1 cellular context compared by ENCODE assay signal in the genomic region with DNA sequence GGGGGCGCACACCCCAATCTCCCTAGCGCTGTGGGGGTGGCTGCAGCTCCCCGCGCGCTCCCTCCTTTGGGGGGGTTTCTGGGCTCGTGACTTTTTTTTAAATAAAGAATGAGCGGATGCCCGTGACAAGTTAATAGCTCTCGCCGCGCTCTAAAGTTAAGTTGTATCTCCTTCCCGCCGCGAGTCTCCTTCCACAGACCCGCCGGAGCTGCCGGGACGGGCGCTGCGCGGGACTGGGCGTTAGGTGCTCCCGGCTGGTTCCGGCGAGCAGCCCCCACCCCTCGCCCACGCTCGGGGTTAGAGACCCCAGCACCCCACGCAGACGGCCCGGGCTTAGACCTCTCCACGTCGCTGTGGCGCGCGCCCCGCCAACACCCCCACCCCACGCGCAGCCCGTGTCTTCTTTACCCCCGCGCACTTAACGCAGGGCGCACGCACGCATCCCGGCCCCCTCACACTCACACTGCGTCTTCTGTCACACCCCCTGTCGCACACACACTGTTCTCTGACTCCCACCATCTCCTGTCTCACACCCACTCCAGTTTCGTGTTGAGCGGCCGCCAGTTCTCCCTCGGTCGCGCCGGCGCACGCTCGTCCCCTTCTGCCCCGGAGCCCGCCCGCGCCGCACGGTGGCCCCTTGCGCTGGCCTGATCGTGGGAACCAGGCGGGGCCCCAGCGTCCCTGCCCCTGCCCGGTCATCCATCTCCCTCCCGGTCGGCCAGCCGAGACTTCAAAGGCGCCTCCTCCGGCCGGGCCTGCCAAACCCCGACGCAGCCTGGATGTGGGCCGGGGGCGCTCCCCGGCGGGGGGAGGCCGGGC.
TF ChIP-seq lines count a peak whose summit lies in the region.

No MANE protein-coding gene starts in this region.

TF ChIP-seq in WTC11, 78 proteins besides CTCF, POLR2A, EP300 and RAD21 (continues in another document):
- TF ChIP-seq, protein P1, sequence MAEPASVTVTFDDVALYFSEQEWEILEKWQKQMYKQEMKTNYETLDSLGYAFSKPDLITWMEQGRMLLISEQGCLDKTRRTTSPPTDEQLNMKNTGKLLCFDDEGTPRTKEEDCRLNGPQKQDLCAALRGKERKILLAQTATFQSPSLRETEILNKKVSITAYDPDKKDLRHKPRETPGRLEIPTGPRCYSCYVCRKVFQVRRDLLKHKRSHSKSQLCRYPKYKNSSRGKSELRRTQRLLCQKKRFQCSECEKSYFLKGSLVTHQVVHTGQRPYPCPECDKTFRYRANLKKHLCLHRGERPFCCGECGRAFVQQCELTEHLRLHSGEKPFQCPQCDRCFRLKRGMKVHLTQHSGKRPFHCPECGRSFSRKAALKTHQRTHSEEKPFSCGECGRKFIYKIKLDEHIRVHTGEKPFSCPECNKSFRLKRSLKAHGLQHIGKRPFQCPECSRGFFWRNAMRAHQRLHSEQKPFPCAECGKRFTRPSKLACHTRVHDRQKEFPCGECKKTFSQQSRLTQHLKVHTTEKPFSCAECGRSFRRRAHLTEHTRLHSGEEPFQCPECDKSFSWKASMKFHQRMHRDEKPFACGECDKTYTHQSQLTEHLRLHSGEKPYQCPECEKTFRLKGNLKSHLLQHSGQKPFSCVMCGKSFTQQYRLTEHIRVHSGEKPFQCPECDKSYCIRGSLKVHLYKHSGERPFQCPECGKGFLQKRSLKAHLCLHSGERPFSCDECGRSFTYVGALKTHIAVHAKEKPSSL (CRISPR knock-in tag; conservative IDR thresholded peaks at IDR 0.05): no peak
- TF ChIP-seq ETV6 (CRISPR knock-in tag; IDR thresholded peaks at IDR 0.05): 0 out of 2 replicates have a peak, but pooled peaks have one; percentile 23
- TF ChIP-seq E2F5 (CRISPR knock-in tag; IDR thresholded peaks at IDR 0.05): no peak
- 0 out of 2 replicates have a peak, but pooled peaks have one; percentile 21 for TF ChIP-seq MYBL2 (CRISPR knock-in tag; IDR thresholded peaks at IDR 0.05)
- TF ChIP-seq USF1 (CRISPR knock-in tag; IDR thresholded peaks at IDR 0.05): no peak
- TF ChIP-seq FOXK1 (CRISPR knock-in tag; IDR thresholded peaks at IDR 0.05): no peak
- TF ChIP-seq STAT6 (CRISPR knock-in tag; conservative IDR thresholded peaks at IDR 0.05; ENCODE audit: low read depth): no peak
- TF ChIP-seq CBFB (CRISPR knock-in tag; IDR thresholded peaks at IDR 0.05; ENCODE audit: low read depth): no peak
- TF ChIP-seq FOXP4 (CRISPR knock-in tag; IDR thresholded peaks at IDR 0.05): peak; percentile 41; the same call in 1 of the 2 replicates
- TF ChIP-seq SP1 (CRISPR knock-in tag; conservative IDR thresholded peaks at IDR 0.05): peak; percentile 37; the same call in 1 of the 2 replicates
- peak; percentile 22; the same call in 1 of the 2 replicates for TF ChIP-seq TCF7 (CRISPR knock-in tag; IDR thresholded peaks at IDR 0.05; ENCODE audit: low read depth)
- TF ChIP-seq, protein P2, sequence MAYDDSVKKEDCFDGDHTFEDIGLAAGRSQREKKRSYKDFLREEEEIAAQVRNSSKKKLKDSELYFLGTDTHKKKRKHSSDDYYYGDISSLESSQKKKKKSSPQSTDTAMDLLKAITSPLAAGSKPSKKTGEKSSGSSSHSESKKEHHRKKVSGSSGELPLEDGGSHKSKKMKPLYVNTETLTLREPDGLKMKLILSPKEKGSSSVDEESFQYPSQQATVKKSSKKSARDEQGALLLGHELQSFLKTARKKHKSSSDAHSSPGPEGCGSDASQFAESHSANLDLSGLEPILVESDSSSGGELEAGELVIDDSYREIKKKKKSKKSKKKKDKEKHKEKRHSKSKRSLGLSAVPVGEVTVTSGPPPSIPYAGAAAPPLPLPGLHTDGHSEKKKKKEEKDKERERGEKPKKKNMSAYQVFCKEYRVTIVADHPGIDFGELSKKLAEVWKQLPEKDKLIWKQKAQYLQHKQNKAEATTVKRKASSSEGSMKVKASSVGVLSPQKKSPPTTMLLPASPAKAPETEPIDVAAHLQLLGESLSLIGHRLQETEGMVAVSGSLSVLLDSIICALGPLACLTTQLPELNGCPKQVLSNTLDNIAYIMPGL (CRISPR knock-in tag; IDR thresholded peaks at IDR 0.05): peak; percentile 74; the same call in 1 of the 2 replicates
- no peak for TF ChIP-seq ERG (CRISPR knock-in tag; IDR thresholded peaks at IDR 0.05)
- TF ChIP-seq ZNF416 (CRISPR knock-in tag; IDR thresholded peaks at IDR 0.05): no peak
- TF ChIP-seq ZNF423 (CRISPR knock-in tag; IDR thresholded peaks at IDR 0.05): no peak
- TF ChIP-seq SMAD4 (CRISPR knock-in tag; IDR thresholded peaks at IDR 0.05): no peak
- TF ChIP-seq, protein P3, sequence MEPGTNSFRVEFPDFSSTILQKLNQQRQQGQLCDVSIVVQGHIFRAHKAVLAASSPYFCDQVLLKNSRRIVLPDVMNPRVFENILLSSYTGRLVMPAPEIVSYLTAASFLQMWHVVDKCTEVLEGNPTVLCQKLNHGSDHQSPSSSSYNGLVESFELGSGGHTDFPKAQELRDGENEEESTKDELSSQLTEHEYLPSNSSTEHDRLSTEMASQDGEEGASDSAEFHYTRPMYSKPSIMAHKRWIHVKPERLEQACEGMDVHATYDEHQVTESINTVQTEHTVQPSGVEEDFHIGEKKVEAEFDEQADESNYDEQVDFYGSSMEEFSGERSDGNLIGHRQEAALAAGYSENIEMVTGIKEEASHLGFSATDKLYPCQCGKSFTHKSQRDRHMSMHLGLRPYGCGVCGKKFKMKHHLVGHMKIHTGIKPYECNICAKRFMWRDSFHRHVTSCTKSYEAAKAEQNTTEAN (CRISPR knock-in tag; IDR thresholded peaks at IDR 0.05): peak; percentile 73; the same call in 1 of the 2 replicates
- no peak for TF ChIP-seq NFYB (CRISPR knock-in tag; conservative IDR thresholded peaks at IDR 0.05; ENCODE audit: low read depth)
- TF ChIP-seq ESRRA (CRISPR knock-in tag; IDR thresholded peaks at IDR 0.05; ENCODE audit: borderline replicate concordance): no peak
- peak; percentile 76; the same call in 1 of the 2 replicates for TF ChIP-seq NR3C1 (CRISPR knock-in tag; conservative IDR thresholded peaks at IDR 0.05; ENCODE audit: low read depth)
- TF ChIP-seq JAZF1 (CRISPR knock-in tag; IDR thresholded peaks at IDR 0.05): no peak
- no peak for TF ChIP-seq NFE2L1 (CRISPR knock-in tag; IDR thresholded peaks at IDR 0.05)
- no peak for TF ChIP-seq EMX1 (CRISPR knock-in tag; IDR thresholded peaks at IDR 0.05)
- no peak for TF ChIP-seq ZNF263 (CRISPR knock-in tag; IDR thresholded peaks at IDR 0.05; ENCODE audit: low read depth)
- no peak; the same call in 1 of the 2 replicates for TF ChIP-seq ZNF232 (CRISPR knock-in tag; IDR thresholded peaks at IDR 0.05)
- TF ChIP-seq KAT7 (CRISPR knock-in tag; IDR thresholded peaks at IDR 0.05; ENCODE audit: borderline replicate concordance): no peak
- TF ChIP-seq ZNF138 (CRISPR knock-in tag; conservative IDR thresholded peaks at IDR 0.05): no peak
- TF ChIP-seq GTF2I (CRISPR knock-in tag; conservative IDR thresholded peaks at IDR 0.05): no peak
- TF ChIP-seq, protein P4, sequence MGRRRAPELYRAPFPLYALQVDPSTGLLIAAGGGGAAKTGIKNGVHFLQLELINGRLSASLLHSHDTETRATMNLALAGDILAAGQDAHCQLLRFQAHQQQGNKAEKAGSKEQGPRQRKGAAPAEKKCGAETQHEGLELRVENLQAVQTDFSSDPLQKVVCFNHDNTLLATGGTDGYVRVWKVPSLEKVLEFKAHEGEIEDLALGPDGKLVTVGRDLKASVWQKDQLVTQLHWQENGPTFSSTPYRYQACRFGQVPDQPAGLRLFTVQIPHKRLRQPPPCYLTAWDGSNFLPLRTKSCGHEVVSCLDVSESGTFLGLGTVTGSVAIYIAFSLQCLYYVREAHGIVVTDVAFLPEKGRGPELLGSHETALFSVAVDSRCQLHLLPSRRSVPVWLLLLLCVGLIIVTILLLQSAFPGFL (CRISPR knock-in tag; IDR thresholded peaks at IDR 0.05; ENCODE audit: borderline replicate concordance): no peak
- TF ChIP-seq, protein P5, sequence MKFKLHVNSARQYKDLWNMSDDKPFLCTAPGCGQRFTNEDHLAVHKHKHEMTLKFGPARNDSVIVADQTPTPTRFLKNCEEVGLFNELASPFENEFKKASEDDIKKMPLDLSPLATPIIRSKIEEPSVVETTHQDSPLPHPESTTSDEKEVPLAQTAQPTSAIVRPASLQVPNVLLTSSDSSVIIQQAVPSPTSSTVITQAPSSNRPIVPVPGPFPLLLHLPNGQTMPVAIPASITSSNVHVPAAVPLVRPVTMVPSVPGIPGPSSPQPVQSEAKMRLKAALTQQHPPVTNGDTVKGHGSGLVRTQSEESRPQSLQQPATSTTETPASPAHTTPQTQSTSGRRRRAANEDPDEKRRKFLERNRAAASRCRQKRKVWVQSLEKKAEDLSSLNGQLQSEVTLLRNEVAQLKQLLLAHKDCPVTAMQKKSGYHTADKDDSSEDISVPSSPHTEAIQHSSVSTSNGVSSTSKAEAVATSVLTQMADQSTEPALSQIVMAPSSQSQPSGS (CRISPR knock-in tag; IDR thresholded peaks at IDR 0.05; ENCODE audit: borderline replicate concordance, low read depth): no peak
- TF ChIP-seq JUN (CRISPR knock-in tag; IDR thresholded peaks at IDR 0.05): no peak
- no peak for TF ChIP-seq ATF6 (CRISPR knock-in tag; IDR thresholded peaks at IDR 0.05)
